Comparison of ENCODE assay signal across 8 cellular contexts in the genomic region with DNA sequence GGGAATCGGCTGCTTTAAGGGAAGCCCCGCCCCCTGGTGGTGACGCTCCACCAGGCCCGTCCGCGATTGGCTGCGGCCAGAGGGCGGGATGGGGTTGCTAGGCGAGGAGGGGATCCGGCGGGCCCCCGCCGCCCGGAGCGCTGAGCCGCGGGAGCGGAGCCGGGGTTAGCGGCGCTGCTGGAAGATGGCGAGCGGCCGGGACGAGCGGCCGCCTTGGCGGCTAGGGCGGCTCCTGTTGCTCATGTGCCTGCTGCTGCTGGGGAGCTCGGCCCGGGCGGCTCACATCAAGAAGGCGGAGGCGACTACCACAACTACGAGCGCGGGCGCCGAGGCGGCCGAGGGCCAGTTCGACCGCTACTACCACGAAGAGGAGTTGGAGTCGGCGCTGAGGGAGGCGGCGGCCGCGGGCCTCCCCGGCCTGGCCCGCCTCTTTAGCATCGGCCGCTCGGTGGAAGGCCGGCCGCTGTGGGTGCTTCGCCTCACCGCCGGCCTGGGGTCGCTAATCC. TPM values are rescaled to one million over a fixed set of nuclear protein-coding genes. Genes with fewer than 3 reads are reported as not detected.
DNase-seq lines count a peak whose midpoint lies in the region; ATAC-seq and TF ChIP-seq lines count a peak whose summit lies in the region.

A gene (plus strand): TSS at position 131 of the 506 bp plus-strand sequence. CDS start 54 bp downstream, at position 185.

- no peaks in the 10 kb centered on the region for H3K36me3 ChIP-seq in prostate gland

- H3K36me3 Mint-ChIP-seq in T-helper 17 cell (ENCODE audit: low read depth): peaks cover 5% of the 10 kb centered on the region

- DNase-seq in GM13977 (ENCODE audit: low spot score) (peak; percentile 97), NCI-H187 (lab: John Stamatoyannopoulos, UW) (peak; percentile 77 to 78), T-helper 17 cell (peak; percentile 95 to 97 (median 96)), amygdala (lab: John Stamatoyannopoulos, UW) (peak; percentile 31 to 99 (median 94)), left ventricle myocardium superior (peak; percentile 99), prostate gland (ENCODE audit: low spot score) (peak; percentile 99), ureter (ENCODE audit: low spot score) (peak; percentile 98)

- no peaks in the 10 kb centered on the region for H3K27me3 ChIP-seq in prostate gland (replicated peaks; ENCODE audit: insufficient read depth)

- H3K4me3 Mint-ChIP-seq in T-helper 17 cell: peak within 1 kb of the TSS; percentile 97

- TF ChIP-seq CTCF in GM13977 (IDR thresholded peaks at IDR 0.05; ENCODE audit: extremely low read depth, insufficient read depth, missing control alignments) (no peak), prostate gland (IDR thresholded peaks at IDR 0.05) (peak; percentile 37 to 60 (median 47))

- H3K4me1 ChIP-seq in prostate gland (replicated peaks): peaks cover 8% of the 10 kb centered on the region

- intact Hi-C loops in left ventricle myocardium superior (cut with micrococcal nuclease) (no loop called here), prostate gland (cut with DNase I) (no loop called here)

- peaks cover 2% of the 10 kb centered on the region for H3K27me3 Mint-ChIP-seq in T-helper 17 cell

- in situ Hi-C loops in GM13977 (cut with MboI; ENCODE audit: low pct_unique_long_range_greater_than_20kb, low sequenced_read_pairs, unreplicated experiment): no loop called here

- H3K27ac ChIP-seq in prostate gland: peak within 1 kb of the TSS; percentile 87 to 88

- H3K9me3 ChIP-seq in T-helper 17 cell (ENCODE audit: control insufficient read depth, low read length, poor library complexity, severe bottlenecking) (no peaks in the 10 kb centered on the region), prostate gland (no peaks in the 10 kb centered on the region)

- H3K4me1 Mint-ChIP-seq in T-helper 17 cell: peaks cover 54% of the 10 kb centered on the region

- ATAC-seq in HG02884 (IDR thresholded peaks at IDR 0.05; ENCODE audit: unreplicated experiment) (peak; percentile 81), T-helper 17 cell (peak; percentile 96), left ventricle myocardium superior (peak; percentile 99)

- H3K27ac Mint-ChIP-seq in T-helper 17 cell: peak within 1 kb of the TSS; percentile 98

- WGBS in prostate gland: 0% methylated on average over 24 of the region's 61 CpGs

- peak within 1 kb of the TSS; percentile 92 to 94 for H3K4me3 ChIP-seq in prostate gland

- peak; percentile 96 for TF ChIP-seq POLR2A in prostate gland (IDR thresholded peaks at IDR 0.05)

RNA-seq across cellular contexts. Expression of the gene that starts here (rescaled TPM):
- total RNA-seq in T-helper 17 cell (10 to 100 TPM; 34.3 to 43.1 TPM), left ventricle myocardium superior (20.3 TPM), prostate gland (100 to 1,000 TPM; 102 to 126 TPM), ureter (61.0 TPM)

Comparison
In these comparisons a context has a peak if more than half of its experiments do, and no peak if none do; other contexts are left out.
1. Peak in every context shown above with its lines: DNase-seq, ATAC-seq, H3K4me3 ChIP-seq and H3K27ac ChIP-seq.